ENCODE assay signal across 28 cellular contexts in the genomic region with DNA sequence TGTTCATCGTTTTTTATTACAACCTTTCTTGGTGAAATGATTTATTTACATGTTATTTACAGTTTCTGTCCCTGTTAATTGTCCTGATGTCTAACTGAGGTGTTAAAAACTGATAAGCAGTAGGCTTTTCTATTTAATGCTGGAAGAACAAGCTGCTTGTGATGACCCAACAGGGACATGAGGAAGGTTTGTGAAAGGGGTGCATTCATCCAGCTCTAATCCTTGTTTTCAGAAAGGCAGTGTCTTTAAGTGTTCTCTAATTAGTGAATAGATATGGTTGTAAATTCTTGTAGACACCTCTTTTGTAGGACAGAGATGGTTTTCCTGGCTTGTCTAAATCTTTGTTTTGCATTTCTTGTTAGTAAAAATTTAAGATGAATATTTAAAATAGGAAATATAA.
DNase-seq lines count a peak whose midpoint lies in the region; ATAC-seq, FAIRE-seq and TF ChIP-seq lines count a peak whose summit lies in the region.
"Had no signal": no experiment of that assay in that cellular context is flagged by ENCODE, and none has a peak within 500 bp of the region (broad histone marks: within the 10 kb centered on the region; RNA-seq: fewer than 3 reads in every experiment).

No MANE protein-coding gene starts in this region.

- H3K27ac ChIP-seq in neural progenitor cell (peak overlapping the region; percentile 92), vagina (no peak overlapping the region)
- H3K27ac ChIP-seq: C4-2B had no signal

- peaks cover 51% of the 10 kb centered on the region for H3K4me1 ChIP-seq in neural progenitor cell
- H3K4me1 ChIP-seq in vagina, result no peaks in the 10 kb centered on the region
- H3K4me1 ChIP-seq: HAP-1 had no signal

- no peaks in the 10 kb centered on the region for H3K27me3 ChIP-seq in neural progenitor cell
- no peaks in the 10 kb centered on the region for H3K27me3 ChIP-seq in vagina

- TF ChIP-seq CTCF in neural progenitor cell (IDR thresholded peaks at IDR 0.05), result no peak
- no peak for TF ChIP-seq CTCF in vagina (IDR thresholded peaks at IDR 0.05)

- H3K36me3 Mint-ChIP-seq in neural progenitor cell, result no peaks in the 10 kb centered on the region
- H3K36me3 Mint-ChIP-seq: CD8-positive, alpha-beta T cell had no signal

- no peak overlapping the region for H3K4me3 Mint-ChIP-seq in neural progenitor cell
- H3K4me3 Mint-ChIP-seq: B cell; CD8-positive, alpha-beta T cell; T-helper 1 cell treated with Interleukin-12 subunit alpha and Interleukin-12 subunit beta and Interleukin-4 antibody, amounts not matched to agents 30 μg/mL and 1 μg/mL, for 36 hours had no signal

- H3K4me3 ChIP-seq in neural progenitor cell (no peak overlapping the region), vagina (no peak overlapping the region)
- H3K4me3 ChIP-seq: GM12878, HAP-1 had no signal

- no peaks in the 10 kb centered on the region for H3K9me3 ChIP-seq in neural progenitor cell (ENCODE audit: low read depth)
- no peaks in the 10 kb centered on the region for H3K9me3 ChIP-seq in vagina
- H3K9me3 ChIP-seq: Caco-2, HAP-1, SK-N-SH had no signal

- H3K4me1 Mint-ChIP-seq in neural progenitor cell, result peaks cover 22% of the 10 kb centered on the region
- H3K4me1 Mint-ChIP-seq: B cell had no signal

- peak; percentile 11 for FAIRE-seq in A204.1 (lab: Jason Lieb, UNC)
- FAIRE-seq: GM12878 had no signal

- no peak for ATAC-seq in GM18498 (IDR thresholded peaks at IDR 0.05; ENCODE audit: unreplicated experiment)
- ATAC-seq: CD8-positive, alpha-beta T cell; GM12878; PC-3 had no signal

- no peak overlapping the region for H2AFZ ChIP-seq in neural progenitor cell (replicated peaks)

- no peaks in the 10 kb centered on the region for H3K9me3 Mint-ChIP-seq in neural progenitor cell

- no peaks in the 10 kb centered on the region for H4K20me1 ChIP-seq in neural progenitor cell (ENCODE audit: low read depth)

- H3K79me2 ChIP-seq in neural progenitor cell (ENCODE audit: low read depth), result no peaks in the 10 kb centered on the region

- H3K36me3 ChIP-seq in neural progenitor cell (peaks cover 6% of the 10 kb centered on the region), vagina (no peaks in the 10 kb centered on the region)
- H3K36me3 ChIP-seq: HAP-1 had no signal

- intact Hi-C loops in vagina (cut with DNase I), result no loop called here

- peak overlapping the region; percentile 74 for H3K4me2 ChIP-seq in neural progenitor cell
- H3K4me2 ChIP-seq: SK-N-SH had no signal

- peaks cover 38% of the 10 kb centered on the region for H3F3A ChIP-seq in neural progenitor cell (ENCODE audit: low read depth)

- TF ChIP-seq POLR2A in vagina (IDR thresholded peaks at IDR 0.05), result no peak

- H3K9ac ChIP-seq in neural progenitor cell, result no peak overlapping the region
- H3K9ac ChIP-seq: SK-N-SH had no signal

- DNase-seq in NCI-H146 (lab: John Stamatoyannopoulos, UW) (peak; percentile 43), NCI-H69 (lab: John Stamatoyannopoulos, UW) (peak; percentile 83), neural progenitor cell (ENCODE audit: low spot score) (peak; percentile 77), vagina (ENCODE audit: extremely low spot score in 2 of 2) (no peak)
- DNase-seq in activated effector memory CD4-positive, alpha-beta T cell treated with anti-CD3 and anti-CD28 coated beads, Interleukin-2, amount 50 U/mL, for 16 hours, result no peak
- DNase-seq: Caco-2; CD8-positive, alpha-beta T cell; DMS79; EL; GDM1; GOT3; KBM-7; MV-4-11; NCI-H1436 treated with DMSO at 0.1 percent for 48 hours; NCI-H2029; NCI-H446; NCI-H526 treated with DMSO at 0.1 percent for 48 hours; NK-92 treated with Interleukin-12 subunit alpha and Interleukin-12 subunit beta, amount 100 ng/mL, for 24 hours; PC-3; SK-N-SH; SW 1271 had no signal

- no peak overlapping the region for H3K27ac Mint-ChIP-seq in neural progenitor cell
- H3K27ac Mint-ChIP-seq: B cell; CD8-positive, alpha-beta T cell; T-helper 1 cell treated with Interleukin-12 subunit alpha and Interleukin-12 subunit beta and Interleukin-4 antibody, amounts not matched to agents 30 μg/mL and 1 μg/mL, for 36 hours had no signal

- no peaks in the 10 kb centered on the region for H3K27me3 Mint-ChIP-seq in neural progenitor cell (ENCODE audit: insufficient read depth, low read depth)
- H3K27me3 Mint-ChIP-seq: B cell had no signal

Comparison
In these comparisons a context has a peak if more than half of its experiments do, and no peak if none do; other contexts are left out.
1. DNase-seq: peak in NCI-H146 (single experiment), NCI-H69 (single experiment) and neural progenitor cell (single experiment); none in vagina (0 of 2) and activated effector memory CD4-positive, alpha-beta T cell treated with anti-CD3 and anti-CD28 coated beads, Interleukin-2, amount 50 U/mL, for 16 hours (single experiment).